ENCODE assay signal across 1 cellular context in genomic region chr20:1526896-1527295, GRCh38.
TF ChIP-seq lines count a peak whose summit lies in the region.

No MANE protein-coding gene starts in this region.

TF ChIP-seq in IMR-90, 13 proteins besides CTCF, POLR2A, EP300 and RAD21 (continued from another document):
- no peak for TF ChIP-seq RCOR1 (IDR thresholded peaks at IDR 0.05; ENCODE audit: insufficient replicate concordance, low read length)
- TF ChIP-seq ELK1 (IDR thresholded peaks at IDR 0.05; ENCODE audit: borderline replicate concordance, low read depth, low read length) = no peak
- TF ChIP-seq CHD1 (IDR thresholded peaks at IDR 0.05; ENCODE audit: low read depth, low read length) = no peak
- TF ChIP-seq BHLHE40 (IDR thresholded peaks at IDR 0.05; ENCODE audit: low read depth, low read length) = no peak
- no peak for TF ChIP-seq SMC3 (IDR thresholded peaks at IDR 0.05; ENCODE audit: low read depth, low read length)
